In the genomic region with DNA sequence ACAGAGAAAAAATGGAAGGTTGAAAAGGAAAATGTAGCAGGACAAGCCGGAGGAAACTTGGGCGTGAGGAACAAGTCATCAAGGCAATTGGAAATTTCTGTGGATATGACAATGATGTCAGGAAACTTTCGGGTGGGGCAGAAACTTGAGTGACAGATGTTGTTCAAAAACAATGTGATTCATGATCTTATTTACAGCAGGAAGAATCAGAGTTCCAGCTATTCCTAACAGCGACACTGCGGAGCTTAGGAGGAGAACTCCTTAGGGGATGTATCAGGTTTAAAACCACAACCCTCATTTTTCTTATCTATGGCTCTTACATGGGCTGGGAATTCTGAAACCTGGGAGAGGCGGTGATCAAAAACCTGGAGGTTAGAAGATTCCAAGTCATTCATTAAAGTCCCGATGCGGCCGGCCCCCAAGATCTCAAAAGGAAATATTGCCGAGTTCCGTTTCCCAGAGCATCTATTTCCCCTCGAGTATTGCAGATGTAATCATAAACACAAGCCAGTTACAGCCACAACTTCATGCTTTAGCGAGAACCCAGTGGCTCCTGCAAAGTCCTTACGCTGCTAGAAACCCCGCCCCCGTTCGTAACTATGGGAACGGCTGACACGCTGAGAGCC, we compare ENCODE assay signal across 8 cellular contexts. TPM values are rescaled to one million over a fixed set of nuclear protein-coding genes. Genes with fewer than 3 reads are reported as not detected.
DNase-seq lines count a peak whose midpoint lies in the region; ATAC-seq and TF ChIP-seq lines count a peak whose summit lies in the region.

No MANE protein-coding gene starts in this region.

- no peak for TF ChIP-seq POLR2A in prostate gland (IDR thresholded peaks at IDR 0.05)

- 1% methylated on average over 19 of the region's 19 CpGs for WGBS in SK-N-SH (ENCODE audit: low lambda C conversion rate)
- 6% methylated on average over 19 of the region's 19 CpGs for WGBS in prostate gland

- peak overlapping the region; percentile 61 for H2AFZ ChIP-seq in SK-N-SH (ENCODE audit: low read depth)

- H3K27me3 ChIP-seq in SK-N-SH (ENCODE audit: insufficient read depth), result no peaks in the 10 kb centered on the region; the same call in 1 of the 2 replicates
- no peaks in the 10 kb centered on the region for H3K27me3 ChIP-seq in prostate gland (replicated peaks; ENCODE audit: insufficient read depth)

- DNase-seq in SK-N-SH (no peak), fibroblast of mammary gland (ENCODE audit: low read depth) (no peak), prostate gland (ENCODE audit: low spot score) (no peak), HuH-7 (ENCODE audit: low spot score) (no peak), NCI-H2196 (lab: John Stamatoyannopoulos, UW; ENCODE audit: unreplicated experiment) (no peak), COR-L47 (lab: John Stamatoyannopoulos, UW) (no peak)

- H3K9me2 ChIP-seq in SK-N-SH, result no peaks in the 10 kb centered on the region

- no peak for ATAC-seq in GM19035 (IDR thresholded peaks at IDR 0.05; ENCODE audit: unreplicated experiment)

- no peaks in the 10 kb centered on the region for H3K9me3 ChIP-seq in SK-N-SH
- no peaks in the 10 kb centered on the region for H3K9me3 ChIP-seq in prostate gland

- intact Hi-C loops in prostate gland (cut with DNase I), result no loop called here

- TF ChIP-seq EP300 in SK-N-SH (IDR thresholded peaks at IDR 0.05; ENCODE audit: borderline replicate concordance in 1 of 2, low read depth in 1 of 2, low read length in 1 of 2), result no peak

- H4K20me1 ChIP-seq in SK-N-SH (ENCODE audit: insufficient read depth), result no peaks in the 10 kb centered on the region

- H3K9ac ChIP-seq in SK-N-SH, result peak overlapping the region; percentile 27; the same call in 1 of the 2 replicates

- CTCF ChIA-PET in SK-N-SH (lab: Yijun Ruan, JAX), result interaction anchor here (0.6 kb wide), 1 partner anchor 215 kb away, joined by 3 read pairs; no protein-coding TSS in a partner anchor

- POLR2A ChIA-PET in SK-N-SH (lab: Yijun Ruan, JAX), result no interaction called here

- peak overlapping the region; percentile 59 for H3K4me2 ChIP-seq in SK-N-SH

- H3K27ac ChIP-seq in SK-N-SH (ENCODE audit: low read depth in 2 of 2, low read length in 1 of 2) (peak overlapping the region in 1 of 2 experiments; percentile 68; a peak in 2 of 4 replicates), prostate gland (peak overlapping the region; percentile 25 to 28)

- H3F3A ChIP-seq in SK-N-SH (replicated peaks; ENCODE audit: insufficient read depth), result no peaks in the 10 kb centered on the region

- no peaks in the 10 kb centered on the region for H3K36me3 ChIP-seq in SK-N-SH (replicated peaks in 1 of 2; ENCODE audit: control insufficient read depth in 1 of 2, insufficient read depth in 2 of 2, low read length in 1 of 2)
- no peaks in the 10 kb centered on the region for H3K36me3 ChIP-seq in prostate gland

- no peak for TF ChIP-seq CTCF in SK-N-SH (IDR thresholded peaks at IDR 0.05)
- TF ChIP-seq CTCF in fibroblast of mammary gland (conservative IDR thresholded peaks at IDR 0.05; ENCODE audit: control insufficient read depth, insufficient read depth, low read depth, low read length), result no peak
- peak in 1 of 4 experiments; percentile 8 for TF ChIP-seq CTCF in prostate gland (IDR thresholded peaks at IDR 0.05)

- peaks cover 0 to 12% of the 10 kb centered on the region in 2 experiments; a peak in 2 of 4 replicates for H3K4me1 ChIP-seq in SK-N-SH (ENCODE audit: control insufficient read depth in 1 of 2, insufficient read depth in 2 of 2, low read depth in 1 of 2, low read length in 1 of 2)
- H3K4me1 ChIP-seq in prostate gland (replicated peaks), result no peaks in the 10 kb centered on the region

- TF ChIP-seq RAD21 in SK-N-SH (IDR thresholded peaks at IDR 0.05; ENCODE audit: low read length), result no peak

- no peaks in the 10 kb centered on the region; the same call in 1 of the 2 replicates for H3K79me2 ChIP-seq in SK-N-SH (ENCODE audit: insufficient read depth)

- H3K4me3 ChIP-seq in GM08714 (ENCODE audit: low read length), result peak overlapping the region; percentile 57
- peak overlapping the region; percentile 50 to 57 for H3K4me3 ChIP-seq in SK-N-SH (ENCODE audit: low read depth in 2 of 2, low read length in 1 of 2)
- H3K4me3 ChIP-seq in fibroblast of mammary gland (ENCODE audit: control insufficient read depth, low read depth, low read length), result peak overlapping the region; percentile 50
- H3K4me3 ChIP-seq in prostate gland, result peak overlapping the region; percentile 24 to 86

TF ChIP-seq in SK-N-SH, 30 proteins besides CTCF, POLR2A, EP300 and RAD21:
- TF ChIP-seq GABPA (IDR thresholded peaks at IDR 0.05; ENCODE audit: low read depth) (no peak; the same call in 1 of the 2 replicates), SMC3 (IDR thresholded peaks at IDR 0.05; ENCODE audit: low read depth, low read length) (no peak), SIN3A (IDR thresholded peaks at IDR 0.05; ENCODE audit: borderline replicate concordance, low read depth, low read length) (0 out of 2 replicates have a peak, but pooled peaks have one; percentile 25), MEF2A (IDR thresholded peaks at IDR 0.05; ENCODE audit: borderline replicate concordance, low read depth) (no peak)
- TF ChIP-seq, protein P1, sequence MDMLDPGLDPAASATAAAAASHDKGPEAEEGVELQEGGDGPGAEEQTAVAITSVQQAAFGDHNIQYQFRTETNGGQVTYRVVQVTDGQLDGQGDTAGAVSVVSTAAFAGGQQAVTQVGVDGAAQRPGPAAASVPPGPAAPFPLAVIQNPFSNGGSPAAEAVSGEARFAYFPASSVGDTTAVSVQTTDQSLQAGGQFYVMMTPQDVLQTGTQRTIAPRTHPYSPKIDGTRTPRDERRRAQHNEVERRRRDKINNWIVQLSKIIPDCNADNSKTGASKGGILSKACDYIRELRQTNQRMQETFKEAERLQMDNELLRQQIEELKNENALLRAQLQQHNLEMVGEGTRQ (IDR thresholded peaks at IDR 0.05; ENCODE audit: borderline replicate concordance, low read depth, low read length), result no peak

RNA-seq across cellular contexts. Expression of a gene that starts 0.7 kb away (rescaled TPM):
- polyA plus RNA-seq in SK-N-SH (2012; rRNA removed), result 2.3 and 3.9 TPM in 2 replicates
- polyA plus RNA-seq in SK-N-SH (2012; cell fraction: cytosol; rRNA removed), result 4.6 and 5.0 TPM in 2 replicates
- 2.8 and 4.3 TPM in 2 replicates for polyA plus RNA-seq in SK-N-SH (2012; cell fraction: nucleus; rRNA removed)
- total RNA-seq in prostate gland, result 10 to 100 TPM; 25.4 to 25.6 TPM
